Comparison of ENCODE assay signal across 14 cellular contexts in the genomic region with DNA sequence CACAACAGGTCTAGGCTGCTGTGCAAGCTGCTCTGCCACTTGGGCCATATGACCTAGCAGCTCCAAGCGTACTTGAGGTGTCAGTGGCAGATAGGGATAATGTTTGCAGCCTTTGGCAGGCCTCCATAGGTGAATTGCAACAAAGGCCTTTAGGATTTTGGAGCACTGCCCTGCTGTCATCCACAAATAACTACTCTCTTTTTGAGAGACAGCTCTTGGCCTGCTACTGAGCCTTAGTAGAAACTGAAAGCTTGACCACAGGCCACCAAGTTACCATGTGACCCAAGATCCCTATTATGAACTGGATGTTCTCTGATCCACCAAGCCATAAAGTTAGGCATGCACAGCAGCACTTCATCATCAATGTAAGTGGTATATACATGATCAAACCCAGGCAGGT. TPM values are rescaled to one million over a fixed set of nuclear protein-coding genes. Genes with fewer than 3 reads are reported as not detected.
DNase-seq lines count a peak whose midpoint lies in the region; ATAC-seq and TF ChIP-seq lines count a peak whose summit lies in the region.
"Had no signal": no experiment of that assay in that cellular context is flagged by ENCODE, and none has a peak within 500 bp of the region (broad histone marks: within the 10 kb centered on the region; RNA-seq: fewer than 3 reads in every experiment).

No MANE protein-coding gene starts in this region.

- 93% methylated on average over 1 of the region's 1 CpG for WGBS in mammary epithelial cell (ENCODE audit: low coverage, missing lambda C conversion rate)

- peaks cover 8% of the 10 kb centered on the region for H3K36me3 Mint-ChIP-seq in MCF 10A (ENCODE audit: insufficient read depth, unreplicated experiment)

- no peak overlapping the region for H3K4me3 Mint-ChIP-seq in MCF 10A (ENCODE audit: unreplicated experiment)
- H3K4me3 Mint-ChIP-seq: activated CD4-positive, alpha-beta T cell treated with anti-CD3 and anti-CD28 coated beads, Interleukin-2, amount 10 ng/mL, durations not matched to agents 7 days and 5 days; nephron had no signal

- TF ChIP-seq CTCF in MCF 10A (IDR thresholded peaks at IDR 0.05; ENCODE audit: unreplicated experiment) (no peak), mammary epithelial cell (conservative IDR thresholded peaks at IDR 0.05 in 1 of 2, IDR thresholded peaks at IDR 0.05 in 1 of 2; ENCODE audit: extremely low read depth in 1 of 2, insufficient read depth in 1 of 2, low read depth in 1 of 2, low read length in 2 of 2) (no peak), gastrocnemius medialis (IDR thresholded peaks at IDR 0.05 in 4 of 5, conservative IDR thresholded peaks at IDR 0.05 in 1 of 5) (no peak)

- peak overlapping the region; percentile 12 for H3K27ac Mint-ChIP-seq in MCF 10A (ENCODE audit: low read depth, unreplicated experiment)
- H3K27ac Mint-ChIP-seq: activated CD4-positive, alpha-beta T cell treated with anti-CD3 and anti-CD28 coated beads, Interleukin-2, amount 10 ng/mL, durations not matched to agents 7 days and 5 days; nephron had no signal

- no peak overlapping the region for H2AFZ ChIP-seq in mammary epithelial cell (ENCODE audit: low read depth, low read length)

- POLR2A ChIA-PET in MCF 10A (lab: Yijun Ruan, JAX) = interaction anchor here (0.8 kb wide), 1 partner anchor 120 kb away, joined by 3 read pairs; no protein-coding TSS in a partner anchor

- no peaks in the 10 kb centered on the region for H4K20me1 ChIP-seq in mammary epithelial cell (ENCODE audit: insufficient read depth, low read length)

- H3K4me1 Mint-ChIP-seq in MCF 10A (ENCODE audit: insufficient read depth, unreplicated experiment) = no peaks in the 10 kb centered on the region
- H3K4me1 Mint-ChIP-seq: nephron had no signal

- dilution Hi-C loops in mammary epithelial cell (cut with HindIII; ENCODE audit: low sequenced_read_pairs) = loop anchor here (5.0 kb wide), 1 partner anchor 57 kb away; no protein-coding TSS in a partner anchor

- H3K4me1 ChIP-seq in mammary epithelial cell (ENCODE audit: insufficient read depth, low read length) = no peaks in the 10 kb centered on the region
- H3K4me1 ChIP-seq in gastrocnemius medialis = peaks cover 26 to 33% of the 10 kb centered on the region in 2 donors

- no peaks in the 10 kb centered on the region for H3K27me3 ChIP-seq in mammary epithelial cell (ENCODE audit: insufficient read depth, low read length)
- no peaks in the 10 kb centered on the region for H3K27me3 ChIP-seq in gastrocnemius medialis

- TF ChIP-seq POLR2A in gastrocnemius medialis (IDR thresholded peaks at IDR 0.05) = no peak

- H3K9me3 Mint-ChIP-seq in MCF 10A (ENCODE audit: unreplicated experiment) = no peaks in the 10 kb centered on the region

- H3K4me3 ChIP-seq in mammary epithelial cell (replicated peaks in 1 of 3; ENCODE audit: insufficient read depth in 1 of 3, low read depth in 2 of 3, low read length in 3 of 3) = no peak overlapping the region
- no peak overlapping the region for H3K4me3 ChIP-seq in gastrocnemius medialis

- no peaks in the 10 kb centered on the region for H3K79me2 ChIP-seq in mammary epithelial cell (ENCODE audit: insufficient read depth, low read length)

- no peak overlapping the region for H3K9ac ChIP-seq in mammary epithelial cell (ENCODE audit: insufficient read depth, low read length)

- H3K9me3 ChIP-seq in mammary epithelial cell (replicated peaks; ENCODE audit: insufficient read depth, low read length) (no peaks in the 10 kb centered on the region), gastrocnemius medialis (no peaks in the 10 kb centered on the region)

- H3K27me3 Mint-ChIP-seq in MCF 10A (ENCODE audit: insufficient read depth, unreplicated experiment) = no peaks in the 10 kb centered on the region
- H3K27me3 Mint-ChIP-seq: activated CD4-positive, alpha-beta T cell treated with anti-CD3 and anti-CD28 coated beads, Interleukin-2, amount 10 ng/mL, durations not matched to agents 7 days and 5 days had no signal

- intact Hi-C loops in MCF 10A (cut with micrococcal nuclease) (no loop called here), mammary epithelial cell (cut with micrococcal nuclease) (no loop called here), gastrocnemius medialis (cut with DNase I; ENCODE audit: low total_unique reads) (no loop called here)

- ATAC-seq in HG02678 (IDR thresholded peaks at IDR 0.05; ENCODE audit: unreplicated experiment) (peak; percentile 90), HG03439 (IDR thresholded peaks at IDR 0.05; ENCODE audit: unreplicated experiment) (peak; percentile 71), gastrocnemius medialis (peak; percentile 77 to 94), HG02610 (IDR thresholded peaks at IDR 0.05; ENCODE audit: unreplicated experiment) (no peak)

- no peak overlapping the region for H3K27ac ChIP-seq in mammary epithelial cell (ENCODE audit: insufficient read depth, low read depth, low read length)
- H3K27ac ChIP-seq in gastrocnemius medialis = peak overlapping the region; percentile 59 to 77 (median 62)

- H3K36me3 ChIP-seq in mammary epithelial cell (ENCODE audit: insufficient read depth, low read length) = no peaks in the 10 kb centered on the region
- H3K36me3 ChIP-seq in gastrocnemius medialis = no peaks in the 10 kb centered on the region

- DNase-seq in MCF 10A (ENCODE audit: unreplicated experiment) (no peak), mammary epithelial cell (no peak), gastrocnemius medialis (peak; percentile 65 to 87), COLO668 (lab: John Stamatoyannopoulos, UW; ENCODE audit: unreplicated experiment) (no peak), glomerular visceral epithelial cell (ENCODE audit: extremely low spot score) (no peak)
- DNase-seq: activated CD4-positive, alpha-beta T cell treated with anti-CD3 and anti-CD28 coated beads, Interleukin-2, amount 10 ng/mL, durations not matched to agents 7 days and 5 days; activated naive CD4-positive, alpha-beta T cell treated with Interleukin-2 at 50 U/mL for 16 hours; foreskin fibroblast; NK-92 treated with Interleukin-12 subunit alpha and Interleukin-12 subunit beta, amount 100 ng/mL, for 24 hours; stimulated activated CD4-positive, alpha-beta T cell treated with anti-CD3 and anti-CD28 coated beads, Interleukin-12 subunit alpha, Interleukin-12 subunit beta, amount 100 ng/mL, for 4 hours had no signal

- CTCF ChIA-PET in MCF 10A (lab: Yijun Ruan, JAX) = interaction anchor here (0.6 to 1.1 kb wide), 3 partner anchors 25 to 919 kb away, joined by 3 to 4 read pairs (median 3); a partner anchor contains a TSS
- CTCF ChIA-PET in mammary epithelial cell (lab: Charles Lee; ENCODE audit: low non-redundant PET) = no interaction called here

- BruUV-seq in MCF 10A (replicated peaks; lab: Mats Ljungman, UMichigan) (no TSS peak), mammary epithelial cell (replicated peaks; lab: Mats Ljungman, UMichigan) (no TSS peak)

- in situ Hi-C loops in mammary epithelial cell (cut with MboI; ENCODE audit: low sequenced_read_pairs in 2 of 2) = no loop called here
- in situ Hi-C loops in gastrocnemius medialis (cut with MboI; ENCODE audit: low sequenced_read_pairs in 4 of 4) = no loop called here

- H3K4me2 ChIP-seq in mammary epithelial cell (ENCODE audit: insufficient read depth, low read depth, low read length) = no peak overlapping the region

RNA-seq across cellular contexts. Expression of a gene that starts 29.9 kb away (rescaled TPM):
- 10.6 and 10.9 TPM in 2 replicates for total RNA-seq in MCF 10A (2022)
- total RNA-seq in mammary epithelial cell = 10 to 100 TPM; 10.9 to 14.2 TPM
- polyA plus RNA-seq in mammary epithelial cell = 3.5 TPM
- polyA minus RNA-seq in mammary epithelial cell = 5.0 TPM
- 10 to 100 TPM in 3 of 4 donors, 1 to 10 TPM in 1; 8.6 to 38.3 (median 17.7) TPM for total RNA-seq in gastrocnemius medialis

RNA-seq across cellular contexts. Expression of a gene that starts 49.4 kb away (rescaled TPM):
- 4.8 and 5.1 TPM in 2 replicates for total RNA-seq in MCF 10A (2022)
- 10 to 100 TPM in 1 of 2 donors, 1 to 10 TPM in 1; 6.5 to 10.5 TPM for total RNA-seq in mammary epithelial cell
- 2.8 TPM for polyA plus RNA-seq in mammary epithelial cell
- polyA minus RNA-seq in mammary epithelial cell = 2.5 TPM
- 10 to 100 TPM; 51.9 to 100.0 (median 68.2) TPM for total RNA-seq in gastrocnemius medialis

Comparison
In these comparisons a context has a peak if more than half of its experiments do, and no peak if none do; other contexts are left out.
1. DNase-seq: peak in gastrocnemius medialis (2 of 2); none in MCF 10A (single experiment), mammary epithelial cell (single experiment), COLO668 (single experiment) and glomerular visceral epithelial cell (single experiment).